Comparison of ENCODE assay signal across 8 cellular contexts in the genomic region with DNA sequence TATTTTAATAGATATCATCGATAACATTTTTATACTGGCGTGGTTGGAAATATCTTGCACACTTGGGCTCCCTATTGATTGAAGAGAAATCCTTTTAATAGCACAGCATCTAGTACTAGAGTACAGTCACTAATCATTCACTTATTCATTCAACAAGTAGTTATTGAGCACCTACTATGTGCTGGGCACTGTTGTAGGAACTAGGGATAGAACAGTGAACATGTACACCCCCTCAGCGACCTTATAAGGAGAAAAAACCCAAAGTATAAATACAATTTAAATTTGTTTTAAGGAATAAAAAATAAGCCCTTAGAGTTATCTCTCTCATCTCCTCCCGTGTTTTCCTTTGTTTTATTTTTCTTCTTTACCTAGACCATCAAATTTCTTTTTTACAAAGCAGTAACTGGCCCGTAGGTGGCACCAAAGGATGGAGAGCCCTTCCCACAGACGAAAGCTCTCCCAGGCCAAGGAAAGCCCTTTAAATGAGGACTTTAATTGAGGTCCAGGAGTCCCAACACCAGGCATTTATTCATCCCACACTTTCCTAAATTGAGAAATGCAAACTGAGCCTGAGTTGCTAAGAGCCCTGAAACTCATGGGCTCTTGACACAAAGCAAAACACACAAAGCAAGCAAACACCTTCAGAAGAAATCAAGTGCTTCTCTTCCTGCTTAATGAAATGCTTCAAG. TPM values are rescaled to one million over a fixed set of nuclear protein-coding genes. Genes with fewer than 3 reads are reported as not detected.
DNase-seq lines count a peak whose midpoint lies in the region; ATAC-seq and TF ChIP-seq lines count a peak whose summit lies in the region.

No MANE protein-coding gene starts in this region.

- H3K27ac ChIP-seq in prostate gland, result no peak overlapping the region

- in situ Hi-C loops in astrocyte of the spinal cord (cut with HindIII; ENCODE audit: low sequenced_read_pairs), result no loop called here

- DNase-seq in SIG-M5 treated with dmso at 0.1 percent for 504 hours (lab: John Stamatoyannopoulos, UW; ENCODE audit: unreplicated experiment) (peak; percentile 19), SIG-M5 (lab: John Stamatoyannopoulos, UW) (no peak), NAMALWA (ENCODE audit: low spot score) (peak; percentile 43), astrocyte of the spinal cord (ENCODE audit: low read depth, low spot score) (peak; percentile 45), lung microvascular endothelial cell (ENCODE audit: low read depth in 2 of 2) (peak; percentile 60), prostate gland (ENCODE audit: low spot score) (no peak)

- H3K27me3 ChIP-seq in prostate gland (replicated peaks; ENCODE audit: insufficient read depth), result no peaks in the 10 kb centered on the region

- WGBS in prostate gland, result 46% methylated on average over 6 of the region's 6 CpGs

- no peaks in the 10 kb centered on the region for H3K4me1 ChIP-seq in prostate gland (replicated peaks)

- intact Hi-C loops in prostate gland (cut with DNase I), result no loop called here

- no peak for TF ChIP-seq POLR2A in prostate gland (IDR thresholded peaks at IDR 0.05)

- ATAC-seq in GM21717 (IDR thresholded peaks at IDR 0.05; ENCODE audit: unreplicated experiment) (no peak), GM18519 (IDR thresholded peaks at IDR 0.05; ENCODE audit: low FRiP score, unreplicated experiment) (no peak)

- H3K4me3 ChIP-seq in astrocyte of the spinal cord (ENCODE audit: low read depth, low read length), result no peak overlapping the region
- no peak overlapping the region for H3K4me3 ChIP-seq in prostate gland

- no peaks in the 10 kb centered on the region for H3K9me3 ChIP-seq in prostate gland

- peaks cover 6 to 9% of the 10 kb centered on the region in 2 donors for H3K36me3 ChIP-seq in prostate gland

- TF ChIP-seq CTCF in astrocyte of the spinal cord (IDR thresholded peaks at IDR 0.05; ENCODE audit: low read depth, low read length), result peak; percentile 69
- peak in 2 of 4 experiments; percentile 32 to 47 for TF ChIP-seq CTCF in prostate gland (IDR thresholded peaks at IDR 0.05)

RNA-seq across cellular contexts. Expression of a gene that starts 29.0 kb away (rescaled TPM):
- 146 and 161 TPM in 2 replicates for total RNA-seq in lung microvascular endothelial cell
- 100 to 1,000 TPM; 538 to 621 TPM for total RNA-seq in prostate gland

Comparison
In these comparisons a context has a peak if more than half of its experiments do, and no peak if none do; other contexts are left out.
1. DNase-seq: peak in SIG-M5 treated with dmso at 0.1 percent for 504 hours (single experiment), NAMALWA (single experiment), astrocyte of the spinal cord (single experiment) and lung microvascular endothelial cell (2 of 2); none in SIG-M5 (single experiment) and prostate gland (single experiment).